1 cellular context compared by ENCODE assay signal in genomic region chr12:53115112-53115890, GRCh38.
TF ChIP-seq lines count a peak whose summit lies in the region.

No MANE protein-coding gene starts in this region.

TF ChIP-seq in H1, 55 proteins besides CTCF, POLR2A, EP300 and RAD21:
- TF ChIP-seq SRF (IDR thresholded peaks at IDR 0.05; ENCODE audit: low read depth, low read length) (no peak), TAF7 (optimal IDR thresholded peaks at IDR 0.05; ENCODE audit: borderline replicate concordance, low read depth, low read length) (no peak), HDAC2 (IDR thresholded peaks at IDR 0.05; ENCODE audit: borderline replicate concordance in 1 of 2, low read depth in 2 of 2, low read length in 2 of 2) (no peak), TBP (IDR thresholded peaks at IDR 0.05; ENCODE audit: low read depth, low read length) (peak; percentile 57; the same call in 1 of the 2 replicates), CREB1 (IDR thresholded peaks at IDR 0.05) (no peak), ATF3 (IDR thresholded peaks at IDR 0.05; ENCODE audit: insufficient read depth, low read depth, low read length) (no peak), ATF2 (IDR thresholded peaks at IDR 0.05; ENCODE audit: low read length) (no peak), GABPA (IDR thresholded peaks at IDR 0.05; ENCODE audit: borderline replicate concordance, insufficient read depth, low read length) (no peak), E2F6 (IDR thresholded peaks at IDR 0.05) (peak; percentile 90), SP2 (IDR thresholded peaks at IDR 0.05; ENCODE audit: low read length) (no peak), MAFK (IDR thresholded peaks at IDR 0.05; ENCODE audit: low read depth, low read length) (no peak), TAF1 (IDR thresholded peaks at IDR 0.05; ENCODE audit: low read depth, low read length) (peak; percentile 47; the same call in 1 of the 2 replicates), HDAC6 (IDR thresholded peaks at IDR 0.05; ENCODE audit: low read depth, low read length) (no peak), PHF8 (conservative IDR thresholded peaks at IDR 0.05; ENCODE audit: low read depth, low read length) (no peak), ASH2L (IDR thresholded peaks at IDR 0.05; ENCODE audit: low read length) (no peak), JUND (IDR thresholded peaks at IDR 0.05; ENCODE audit: low read length) (no peak), SIX5 (IDR thresholded peaks at IDR 0.05; ENCODE audit: low read depth, low read length) (no peak), MAX (IDR thresholded peaks at IDR 0.05) (peak; percentile 83), RXRA (IDR thresholded peaks at IDR 0.05; ENCODE audit: insufficient read depth, low read depth, low read length) (no peak), KDM4A (IDR thresholded peaks at IDR 0.05; ENCODE audit: low read depth, low read length, severe bottlenecking) (no peak), KDM5A (IDR thresholded peaks at IDR 0.05; ENCODE audit: low read length) (no peak), BRCA1 (IDR thresholded peaks at IDR 0.05; ENCODE audit: low read depth, low read length) (no peak), YY1 (IDR thresholded peaks at IDR 0.05; ENCODE audit: low read depth, low read length) (no peak), RBBP5 (IDR thresholded peaks at IDR 0.05; ENCODE audit: borderline replicate concordance, low read depth, low read length) (no peak), USF2 (IDR thresholded peaks at IDR 0.05; ENCODE audit: low read length) (no peak), CTBP2 (IDR thresholded peaks at IDR 0.05; ENCODE audit: borderline replicate concordance, insufficient read depth, insufficient read length, low read length) (no peak), SP4 (IDR thresholded peaks at IDR 0.05; ENCODE audit: low read length) (no peak), NANOG (IDR thresholded peaks at IDR 0.05; ENCODE audit: insufficient read depth, low read depth, low read length, poor library complexity, severe bottlenecking) (no peak), BCL11A (IDR thresholded peaks at IDR 0.05; ENCODE audit: low read depth in 2 of 2, low read length in 2 of 2) (no peak), BACH1 (IDR thresholded peaks at IDR 0.05; ENCODE audit: low read length) (no peak), SIRT6 (IDR thresholded peaks at IDR 0.05; ENCODE audit: low read length) (no peak), SUZ12 (IDR thresholded peaks at IDR 0.05; ENCODE audit: low read length) (no peak), CHD1 (IDR thresholded peaks at IDR 0.05; ENCODE audit: low read depth, low read length) (no peak), EZH2 (IDR thresholded peaks at IDR 0.05; ENCODE audit: low read depth, low read length, severe bottlenecking) (no peak), SIN3A (conservative IDR thresholded peaks at IDR 0.05 in 1 of 2, IDR thresholded peaks at IDR 0.05 in 1 of 2; ENCODE audit: low read depth in 1 of 2, low read length in 2 of 2) (no peak)
